Comparison of ENCODE assay signal across 9 cellular contexts in genomic region chr22:42399315-42400271, GRCh38. TPM values are rescaled to one million over a fixed set of nuclear protein-coding genes. Genes with fewer than 3 reads are reported as not detected.
DNase-seq lines count a peak whose midpoint lies in the region; ATAC-seq and TF ChIP-seq lines count a peak whose summit lies in the region.
"Had no signal": no experiment of that assay in that cellular context is flagged by ENCODE, and none has a peak within 500 bp of the region (broad histone marks: within the 10 kb centered on the region; RNA-seq: fewer than 3 reads in every experiment).

No MANE protein-coding gene starts in this region.

- DNase-seq in DMS 273 treated with DMSO at 0.1 percent for 48 hours (lab: John Stamatoyannopoulos, UW) (peak; percentile 69), NCI-H1417 (lab: John Stamatoyannopoulos, UW) (peak; percentile 91 to 98 (median 96)), RWPE2 (ENCODE audit: low spot score) (peak; percentile 54), left lung (peak in 1 of 2 donors; percentile 64), HPDE6-E6E7 (ENCODE audit: extremely low spot score) (no peak), hepatic stellate cell (ENCODE audit: low spot score) (no peak)

- H3K27ac ChIP-seq in RWPE2 (ENCODE audit: poor library complexity, severe bottlenecking): no peak overlapping the region
- H3K27ac ChIP-seq in left lung: no peak overlapping the region

- H3K27me3 ChIP-seq in RWPE2 (ENCODE audit: insufficient read depth, poor library complexity, severe bottlenecking) (no peaks in the 10 kb centered on the region), left lung (peaks cover 0 to 5% of the 10 kb centered on the region in 2 donors)

- ATAC-seq in RWPE2 (ENCODE audit: low read depth) (no peak; the same call in 2 of the 3 replicates), left lung (peak; percentile 75), GM18502 (IDR thresholded peaks at IDR 0.05; ENCODE audit: poor library complexity, unreplicated experiment) (no peak), GM21360 (IDR thresholded peaks at IDR 0.05; ENCODE audit: unreplicated experiment) (no peak)

- intact Hi-C loops in left lung (cut with DNase I): no loop called here

- no peak for TF ChIP-seq CTCF in RWPE2 (IDR thresholded peaks at IDR 0.05; ENCODE audit: poor library complexity, severe bottlenecking)
- no peak for TF ChIP-seq CTCF in left lung (IDR thresholded peaks at IDR 0.05)

- H3K4me1 ChIP-seq in RWPE2 (ENCODE audit: insufficient read depth, poor library complexity, severe bottlenecking): no peaks in the 10 kb centered on the region
- H3K4me1 ChIP-seq in left lung: peaks cover 0 to 37% of the 10 kb centered on the region in 2 donors

- H3K9me3 ChIP-seq in RWPE2 (ENCODE audit: severe bottlenecking): no peaks in the 10 kb centered on the region
- H3K9me3 ChIP-seq in left lung: no peaks in the 10 kb centered on the region

- H3K4me3 ChIP-seq in RWPE2 (ENCODE audit: severe bottlenecking) (no peak overlapping the region), left lung (no peak overlapping the region)

- H3K36me3 ChIP-seq in RWPE2 (ENCODE audit: low read depth): no peaks in the 10 kb centered on the region
- peaks cover 0 to 19% of the 10 kb centered on the region in 2 donors for H3K36me3 ChIP-seq in left lung

RNA-seq across cellular contexts. Expression of gene NFAM1, which starts 32.6 kb away (rescaled TPM):
- total RNA-seq in left lung: 10 to 100 TPM in 1 of 2 donors, 1 to 10 TPM in 1; 6.9 to 28.0 TPM
- total RNA-seq: endothelial cell of umbilical vein had no signal

Comparison
In these comparisons a context has a peak if more than half of its experiments do, and no peak if none do; other contexts are left out.
1. DNase-seq: peak in DMS 273 treated with DMSO at 0.1 percent for 48 hours (single experiment), NCI-H1417 (3 of 3) and RWPE2 (single experiment); none in HPDE6-E6E7 (single experiment) and hepatic stellate cell (single experiment).